ENCODE assay signal across 15 cellular contexts in the genomic region with DNA sequence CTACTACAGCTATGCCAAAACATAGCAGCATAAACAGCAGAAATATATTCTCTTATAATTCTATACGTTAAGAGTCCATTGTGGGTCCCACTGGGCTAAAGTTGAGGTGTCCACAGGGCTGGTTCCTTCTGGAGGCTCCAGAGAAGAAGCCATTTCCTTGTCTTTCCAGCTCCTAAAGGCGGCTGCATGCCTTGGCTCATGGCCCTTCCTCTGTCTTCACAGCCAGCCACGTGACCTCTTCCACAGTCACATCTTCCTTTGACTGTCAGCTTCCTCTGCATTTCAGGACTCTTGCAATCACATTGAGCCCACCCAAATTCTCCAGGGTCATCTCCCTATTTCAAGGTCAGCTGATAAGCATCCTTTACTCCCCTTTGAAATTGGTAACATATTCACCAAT. TPM values are rescaled to one million over a fixed set of nuclear protein-coding genes. Genes with fewer than 3 reads are reported as not detected.
DNase-seq lines count a peak whose midpoint lies in the region; ATAC-seq lines count a peak whose summit lies in the region.
"Had no signal": no experiment of that assay in that cellular context is flagged by ENCODE, and none has a peak within 500 bp of the region (broad histone marks: within the 10 kb centered on the region; RNA-seq: fewer than 3 reads in every experiment).

No MANE protein-coding gene starts in this region.

- peaks cover 6% of the 10 kb centered on the region for H3K4me1 Mint-ChIP-seq in activated naive CD8-positive, alpha-beta T cell treated with anti-CD3 and anti-CD28 coated beads for 36 hours
- peaks cover 9% of the 10 kb centered on the region for H3K4me1 Mint-ChIP-seq in activated naive CD8-positive, alpha-beta T cell treated with anti-CD3 and anti-CD28 coated beads, Interleukin-2, amount 50 U/mL, for 24 hours
- peaks cover 11% of the 10 kb centered on the region for H3K4me1 Mint-ChIP-seq in activated T-helper 17 cell treated with anti-CD3 and anti-CD28 coated beads, Interleukin-2, amount 50 U/mL, for 72 hours

- no peaks in the 10 kb centered on the region for H3K27me3 Mint-ChIP-seq in activated naive CD8-positive, alpha-beta T cell treated with anti-CD3 and anti-CD28 coated beads for 36 hours
- no peaks in the 10 kb centered on the region for H3K27me3 Mint-ChIP-seq in activated naive CD8-positive, alpha-beta T cell treated with anti-CD3 and anti-CD28 coated beads, Interleukin-2, amount 50 U/mL, for 24 hours
- no peaks in the 10 kb centered on the region for H3K27me3 Mint-ChIP-seq in activated T-helper 17 cell treated with anti-CD3 and anti-CD28 coated beads, Interleukin-2, amount 50 U/mL, for 72 hours

- no peak for ATAC-seq in activated naive CD8-positive, alpha-beta T cell treated with anti-CD3 and anti-CD28 coated beads, Interleukin-2, amount 50 U/mL, for 24 hours
- ATAC-seq in activated T-helper 17 cell treated with anti-CD3 and anti-CD28 coated beads, Interleukin-2, amount 50 U/mL, for 72 hours (replicated peaks), result no peak

- H3K27ac Mint-ChIP-seq in activated naive CD8-positive, alpha-beta T cell treated with anti-CD3 and anti-CD28 coated beads for 36 hours, result peak overlapping the region; percentile 2
- H3K27ac Mint-ChIP-seq in activated naive CD8-positive, alpha-beta T cell treated with anti-CD3 and anti-CD28 coated beads, Interleukin-2, amount 50 U/mL, for 24 hours, result no peak overlapping the region
- H3K27ac Mint-ChIP-seq in activated T-helper 17 cell treated with anti-CD3 and anti-CD28 coated beads, Interleukin-2, amount 50 U/mL, for 72 hours, result peak overlapping the region; percentile 74

- no peak overlapping the region for H3K4me3 Mint-ChIP-seq in activated naive CD8-positive, alpha-beta T cell treated with anti-CD3 and anti-CD28 coated beads for 36 hours
- H3K4me3 Mint-ChIP-seq in activated naive CD8-positive, alpha-beta T cell treated with anti-CD3 and anti-CD28 coated beads, Interleukin-2, amount 50 U/mL, for 24 hours, result no peak overlapping the region
- H3K4me3 Mint-ChIP-seq in activated T-helper 17 cell treated with anti-CD3 and anti-CD28 coated beads, Interleukin-2, amount 50 U/mL, for 72 hours, result no peak overlapping the region

- no peak for DNase-seq in activated naive CD8-positive, alpha-beta T cell treated with anti-CD3 and anti-CD28 coated beads for 36 hours
- no peak for DNase-seq in activated naive CD8-positive, alpha-beta T cell treated with anti-CD3 and anti-CD28 coated beads, Interleukin-2, amount 50 U/mL, for 24 hours
- DNase-seq in mesenteric fat pad (ENCODE audit: low spot score) (peak; percentile 30), NCI-H524 (lab: John Stamatoyannopoulos, UW) (no peak), CD1c-positive myeloid dendritic cell (ENCODE audit: extremely low spot score) (no peak), RPMI8226 (no peak)
- DNase-seq in stimulated activated naive CD4-positive, alpha-beta T cell treated with Interleukin-2 at 50 U/mL for 16 hours (lab: John Stamatoyannopoulos, UW), result no peak
- DNase-seq: BE2C, GDM1, GOT3, NCI-H1048, NCI-H146, NCI-H2081, NCI-H510A had no signal

- H3K9me3 Mint-ChIP-seq in activated naive CD8-positive, alpha-beta T cell treated with anti-CD3 and anti-CD28 coated beads for 36 hours, result no peaks in the 10 kb centered on the region
- no peaks in the 10 kb centered on the region for H3K9me3 Mint-ChIP-seq in activated naive CD8-positive, alpha-beta T cell treated with anti-CD3 and anti-CD28 coated beads, Interleukin-2, amount 50 U/mL, for 24 hours
- no peaks in the 10 kb centered on the region for H3K9me3 Mint-ChIP-seq in activated T-helper 17 cell treated with anti-CD3 and anti-CD28 coated beads, Interleukin-2, amount 50 U/mL, for 72 hours

- H3K36me3 Mint-ChIP-seq in activated naive CD8-positive, alpha-beta T cell treated with anti-CD3 and anti-CD28 coated beads for 36 hours, result peaks cover 6% of the 10 kb centered on the region
- peaks cover 18% of the 10 kb centered on the region for H3K36me3 Mint-ChIP-seq in activated naive CD8-positive, alpha-beta T cell treated with anti-CD3 and anti-CD28 coated beads, Interleukin-2, amount 50 U/mL, for 24 hours (ENCODE audit: low read depth)
- H3K36me3 Mint-ChIP-seq in activated T-helper 17 cell treated with anti-CD3 and anti-CD28 coated beads, Interleukin-2, amount 50 U/mL, for 72 hours (ENCODE audit: low read depth), result peaks cover 98% of the 10 kb centered on the region

RNA-seq across cellular contexts. Expression of a gene that starts 17.2 kb away (rescaled TPM):
- under 1 TPM; 0.35 to 0.50 TPM for total RNA-seq in activated naive CD8-positive, alpha-beta T cell treated with anti-CD3 and anti-CD28 coated beads for 36 hours
- total RNA-seq in activated T-helper 17 cell treated with anti-CD3 and anti-CD28 coated beads, Interleukin-2, amount 50 U/mL, for 72 hours, result 1 to 10 TPM in 1 of 2 donors, under 1 TPM in 1; 0.71 to 1.3 TPM
- 6.2 TPM for total RNA-seq in mesenteric fat pad

RNA-seq across cellular contexts. Expression of a gene that starts 40.0 kb away (rescaled TPM):
- 100 to 1,000 TPM; 205 to 207 TPM for total RNA-seq in activated naive CD8-positive, alpha-beta T cell treated with anti-CD3 and anti-CD28 coated beads for 36 hours
- total RNA-seq in activated T-helper 17 cell treated with anti-CD3 and anti-CD28 coated beads, Interleukin-2, amount 50 U/mL, for 72 hours, result 100 to 1,000 TPM; 119 to 177 TPM
- total RNA-seq in mesenteric fat pad, result 49.8 TPM
